In genomic region chr1:220380885-220381284, GRCh38 we compare ENCODE assay signal across 21 cellular contexts.
A peak's percentile ranks its signal among the peaks of the same experiment; 100 is the strongest.
DNase-seq lines count a peak whose midpoint lies in the region; ATAC-seq, FAIRE-seq and TF ChIP-seq lines count a peak whose summit lies in the region.
"Had no signal": no experiment of that assay in that cellular context is flagged by ENCODE, and none has a peak within 500 bp of the region (broad histone marks: within the 10 kb centered on the region; RNA-seq: fewer than 3 reads in every experiment).

No MANE protein-coding gene starts in this region.

- ATAC-seq in GM21515 (IDR thresholded peaks at IDR 0.05; ENCODE audit: unreplicated experiment): peak; percentile 62
- peak; percentile 72 for ATAC-seq in HG03025 (IDR thresholded peaks at IDR 0.05; ENCODE audit: low FRiP score, unreplicated experiment)
- ATAC-seq: A549, HCT116, Panc1, T-cell had no signal

- H3K4me3 ChIP-seq in GM12865 (ENCODE audit: low read depth, low read length): no peak overlapping the region
- H3K4me3 ChIP-seq: A549, SK-N-MC had no signal

- DNase-seq in GM12865 (ENCODE audit: low read depth) (peak; percentile 62), OCI-M1 (lab: John Stamatoyannopoulos, UW) (peak; percentile 77), GM12891 (ENCODE audit: insufficient read length, low spot score) (no peak), NAMALWA (ENCODE audit: low spot score) (no peak), NCI-H748 (lab: John Stamatoyannopoulos, UW; ENCODE audit: unreplicated experiment) (no peak)
- DNase-seq in stimulated activated CD4-positive, alpha-beta T cell treated with anti-CD3 and anti-CD28 coated beads, Interleukin-12 subunit alpha, Interleukin-12 subunit beta, amount 100 ng/mL, for 4 hours: no peak
- DNase-seq: DMS 273 treated with DMSO at 0.1 percent for 48 hours, GDM1, KBM-7, NCI-H1436, NCI-H2029 treated with DMSO at 0.1 percent for 48 hours, NCI-H2171 treated with DMSO at 0.1 percent for 48 hours, NCI-H82, T-cell, T-helper 9 cell had no signal

- FAIRE-seq in GM12891 (lab: Jason Lieb, UNC): no peak
- FAIRE-seq: A549 had no signal

- TF ChIP-seq CTCF in GM12865 (IDR thresholded peaks at IDR 0.05; ENCODE audit: insufficient read depth, low read depth, low read length, missing control alignments): no peak

- TF ChIP-seq POLR2A in GM12891 (IDR thresholded peaks at IDR 0.05; ENCODE audit: low read depth, low read length): no peak

TF ChIP-seq in GM12891, 5 proteins besides CTCF, POLR2A, EP300 and RAD21:
- no peak for TF ChIP-seq SPI1 (IDR thresholded peaks at IDR 0.05; ENCODE audit: low read depth, low read length)
- TF ChIP-seq TAF1 (IDR thresholded peaks at IDR 0.05; ENCODE audit: low read depth, low read length): no peak
- no peak for TF ChIP-seq POLR2AphosphoS5 (IDR thresholded peaks at IDR 0.05; ENCODE audit: low read depth, low read length)
- TF ChIP-seq PAX5 (IDR thresholded peaks at IDR 0.05; ENCODE audit: insufficient read depth, low read length, severe bottlenecking): no peak
- TF ChIP-seq POU2F2 (IDR thresholded peaks at IDR 0.05; ENCODE audit: low read depth, low read length): no peak

Comparison
In these comparisons a context has a peak if more than half of its experiments do, and no peak if none do; other contexts are left out.
1. DNase-seq: peak in GM12865 (single experiment) and OCI-M1 (single experiment); none in GM12891 (single experiment), NAMALWA (single experiment), stimulated activated CD4-positive, alpha-beta T cell treated with anti-CD3 and anti-CD28 coated beads, Interleukin-12 subunit alpha, Interleukin-12 subunit beta, amount 100 ng/mL, for 4 hours (single experiment) and NCI-H748 (single experiment).